9 cellular contexts compared by ENCODE assay signal in genomic region chr9:107284636-107285035, GRCh38. TPM values are rescaled to one million over a fixed set of nuclear protein-coding genes. Genes with fewer than 3 reads are reported as not detected.
A peak's percentile ranks its signal among the peaks of the same experiment; 100 is the strongest.
DNase-seq lines count a peak whose midpoint lies in the region; ATAC-seq, FAIRE-seq and TF ChIP-seq lines count a peak whose summit lies in the region.
"Had no signal": no experiment of that assay in that cellular context is flagged by ENCODE, and none has a peak within 500 bp of the region (broad histone marks: within the 10 kb centered on the region; RNA-seq: fewer than 3 reads in every experiment).

No MANE protein-coding gene starts in this region.

- DNase-seq in NT2/D1 (ENCODE audit: low read depth, low spot score): no peak
- peak; percentile 24 for DNase-seq in endothelial cell of umbilical vein (ENCODE audit: low read depth, low spot score)
- no peak for DNase-seq in GM19239 (ENCODE audit: insufficient read length, low spot score)
- no peak for DNase-seq in COLO668 (lab: John Stamatoyannopoulos, UW; ENCODE audit: unreplicated experiment)
- no peak for DNase-seq in NK-92 treated with Interleukin-12 subunit alpha and Interleukin-12 subunit beta, amount 100 ng/mL, for 24 hours (lab: John Stamatoyannopoulos, UW)

- H3K4me3 ChIP-seq in NT2/D1 (ENCODE audit: insufficient read length, low read depth) (peak overlapping the region; percentile 96), endothelial cell of umbilical vein (replicated peaks in 1 of 3; ENCODE audit: insufficient read depth in 1 of 3, low read depth in 1 of 3, low read length in 3 of 3) (peak overlapping the region; percentile 54 to 93 (median 92)), parathyroid adenoma (ENCODE audit: low read depth, low read length) (peak overlapping the region; percentile 62)

- no peak for ATAC-seq in HG03571 (IDR thresholded peaks at IDR 0.05; ENCODE audit: unreplicated experiment)

- no peak for TF ChIP-seq POLR2A in endothelial cell of umbilical vein (IDR thresholded peaks at IDR 0.05; ENCODE audit: low read depth, low read length)

- H3K27me3 ChIP-seq in NT2/D1 (ENCODE audit: insufficient read depth, insufficient read length) (no peaks in the 10 kb centered on the region), endothelial cell of umbilical vein (ENCODE audit: control insufficient read depth in 2 of 2, insufficient read depth in 2 of 2, low read length in 2 of 2) (no peaks in the 10 kb centered on the region), parathyroid adenoma (ENCODE audit: control insufficient read depth, insufficient read depth, low read length) (no peaks in the 10 kb centered on the region)

- peak; percentile 65 for FAIRE-seq in endothelial cell of umbilical vein (lab: Jason Lieb, UNC)
- FAIRE-seq in GM19239 (lab: Jason Lieb, UNC): no peak
- FAIRE-seq: colon had no signal

- H4K20me1 ChIP-seq in endothelial cell of umbilical vein (replicated peaks; ENCODE audit: control insufficient read depth, extremely low read depth, insufficient read depth, low read length): peaks cover 16% of the 10 kb centered on the region

- H3K9ac ChIP-seq in ES-I3 (ENCODE audit: low read depth, low read length) (peak overlapping the region; percentile 79), NT2/D1 (ENCODE audit: insufficient read length, low read depth) (peak overlapping the region; percentile 99), endothelial cell of umbilical vein (replicated peaks; ENCODE audit: extremely low read depth, insufficient read depth, low read length) (peak overlapping the region; percentile 88), parathyroid adenoma (no peak overlapping the region)

- TF ChIP-seq CTCF in endothelial cell of umbilical vein (IDR thresholded peaks at IDR 0.05; ENCODE audit: extremely low read depth in 1 of 2, insufficient read depth in 1 of 2, low read depth in 1 of 2, low read length in 2 of 2) (no peak), parathyroid adenoma (IDR thresholded peaks at IDR 0.05) (no peak)

- peak overlapping the region; percentile 98 for H3K4me2 ChIP-seq in endothelial cell of umbilical vein (ENCODE audit: insufficient read depth, low read length)
- H3K4me2 ChIP-seq in parathyroid adenoma (ENCODE audit: low read length): peak overlapping the region; percentile 70

- H3K4me1 ChIP-seq in ES-I3 (ENCODE audit: insufficient read depth, low read length) (peaks cover 14% of the 10 kb centered on the region), NT2/D1 (ENCODE audit: insufficient read depth, insufficient read length) (peaks cover 3% of the 10 kb centered on the region), endothelial cell of umbilical vein (ENCODE audit: control insufficient read depth, extremely low read depth, insufficient read depth, low read length) (peaks cover 14% of the 10 kb centered on the region), parathyroid adenoma (peaks cover 4% of the 10 kb centered on the region)

- no peaks in the 10 kb centered on the region for H3K9me1 ChIP-seq in endothelial cell of umbilical vein (replicated peaks; ENCODE audit: control insufficient read depth, extremely low read depth, insufficient read depth, low read length)

- H3K79me2 ChIP-seq in endothelial cell of umbilical vein (ENCODE audit: control insufficient read depth, insufficient read depth, low read length) (peaks cover 65% of the 10 kb centered on the region), parathyroid adenoma (peaks cover 32% of the 10 kb centered on the region)

- H3K36me3 ChIP-seq in ES-I3 (ENCODE audit: insufficient read depth, low read length): no peaks in the 10 kb centered on the region
- H3K36me3 ChIP-seq in NT2/D1 (ENCODE audit: insufficient read depth, insufficient read length, low read length): peaks cover 7% of the 10 kb centered on the region
- no peaks in the 10 kb centered on the region for H3K36me3 ChIP-seq in endothelial cell of umbilical vein (ENCODE audit: control insufficient read depth in 2 of 2, extremely low read depth in 1 of 2, insufficient read depth in 2 of 2, low read length in 2 of 2)
- H3K36me3 ChIP-seq in parathyroid adenoma (ENCODE audit: control insufficient read depth, insufficient read depth, low read length): no peaks in the 10 kb centered on the region

- POLR2A ChIA-PET in endothelial cell of umbilical vein (lab: Charles Lee): no interaction called here

- no TSS peak for BruUV-seq in endothelial cell of umbilical vein (replicated peaks; lab: Mats Ljungman, UMichigan)

- intact Hi-C loops in endothelial cell of umbilical vein (cut with micrococcal nuclease): loop anchor here (1.0 to 10.0 kb wide), 5 partner anchors 9 to 1820 kb away; partner anchors contain the start of gene ZNF462

- CTCF ChIA-PET in endothelial cell of umbilical vein (lab: Charles Lee): interaction anchor here (0.6 to 2.0 kb wide), 3 partner anchors 15 to 56 kb away, joined by 3 to 11 read pairs (median 6); no protein-coding TSS in a partner anchor

- H3K27ac ChIP-seq in endothelial cell of umbilical vein (ENCODE audit: insufficient read depth, low read depth, low read length) (peak overlapping the region; percentile 82), parathyroid adenoma (peak overlapping the region; percentile 86)

- dilution Hi-C loops in endothelial cell of umbilical vein (cut with MboI; ENCODE audit: extremely low pct_ligation_motif_present, low sequenced_read_pairs): no loop called here

- H3K9me3 ChIP-seq in ES-I3 (ENCODE audit: control insufficient read depth, insufficient read depth, low read length): no peaks in the 10 kb centered on the region
- no peaks in the 10 kb centered on the region for H3K9me3 ChIP-seq in NT2/D1 (ENCODE audit: insufficient read depth, low read length)
- no peaks in the 10 kb centered on the region for H3K9me3 ChIP-seq in endothelial cell of umbilical vein (replicated peaks; ENCODE audit: control insufficient read depth, insufficient read depth, low read length)
- no peaks in the 10 kb centered on the region for H3K9me3 ChIP-seq in parathyroid adenoma (ENCODE audit: control insufficient read depth, low read length)

- H2AFZ ChIP-seq in endothelial cell of umbilical vein (ENCODE audit: low read depth, low read length) (no peak overlapping the region), parathyroid adenoma (no peak overlapping the region)

TF ChIP-seq in endothelial cell of umbilical vein, 7 proteins besides CTCF, POLR2A, EP300 and RAD21:
- TF ChIP-seq POLR2AphosphoS5 (IDR thresholded peaks at IDR 0.05; ENCODE audit: insufficient read depth, low read depth, low read length): no peak
- TF ChIP-seq JUN (IDR thresholded peaks at IDR 0.05; ENCODE audit: borderline replicate concordance, insufficient read depth, insufficient read length, low read depth): no peak
- TF ChIP-seq GATA2 (IDR thresholded peaks at IDR 0.05; ENCODE audit: insufficient read depth, insufficient read length, low read depth, low read length): no peak
- TF ChIP-seq FOS (IDR thresholded peaks at IDR 0.05; ENCODE audit: borderline replicate concordance, insufficient read depth, low read length): no peak
- TF ChIP-seq EZH2 (IDR thresholded peaks at IDR 0.05; ENCODE audit: borderline replicate concordance, low read depth, low read length, severe bottlenecking): no peak
- TF ChIP-seq MAX (IDR thresholded peaks at IDR 0.05; ENCODE audit: insufficient read depth, insufficient read length): no peak
- TF ChIP-seq MYC (IDR thresholded peaks at IDR 0.05; ENCODE audit: low read depth, low read length): no peak
TF ChIP-seq in endothelial cell of umbilical vein: peak in this region for 0.

RNA-seq across cellular contexts. Expression of gene RAD23B, which starts 1.6 kb away (rescaled TPM):
- total RNA-seq in endothelial cell of umbilical vein: 100 and 102 TPM in 2 replicates
- polyA plus RNA-seq in endothelial cell of umbilical vein: 49.6 and 63.8 TPM in 2 replicates
- polyA plus RNA-seq in endothelial cell of umbilical vein (2011; cell fraction: cytosol; rRNA removed): 87.9 and 113 TPM in 2 replicates
- 39.4 and 43.7 TPM in 2 replicates for polyA plus RNA-seq in endothelial cell of umbilical vein (2011; cell fraction: nucleus; rRNA removed)
- 64.4 and 92.0 TPM in 2 replicates for polyA plus RNA-seq in endothelial cell of umbilical vein (2012)
- polyA minus RNA-seq in endothelial cell of umbilical vein: 73.9 and 101 TPM in 2 replicates
- polyA minus RNA-seq in endothelial cell of umbilical vein (2011; cell fraction: cytosol; rRNA and poly(A)+ RNA removed): 132 TPM
- 36.1 and 40.6 TPM in 2 replicates for polyA minus RNA-seq in endothelial cell of umbilical vein (2011; cell fraction: nucleus; rRNA and poly(A)+ RNA removed)
